21 cellular contexts compared by ENCODE assay signal in genomic region chr9:70567511-70567910, GRCh38.
A peak's percentile ranks its signal among the peaks of the same experiment; 100 is the strongest.
DNase-seq lines count a peak whose midpoint lies in the region; ATAC-seq and TF ChIP-seq lines count a peak whose summit lies in the region.
"Had no signal": no experiment of that assay in that cellular context is flagged by ENCODE, and none has a peak within 500 bp of the region (broad histone marks: within the 10 kb centered on the region; RNA-seq: fewer than 3 reads in every experiment).

No MANE protein-coding gene starts in this region.

- DNase-seq in SJSA1 (ENCODE audit: low read depth in 1 of 2, low spot score in 2 of 2) (peak in 1 of 2 experiments; percentile 14), fibroblast of villous mesenchyme (ENCODE audit: low read depth) (peak; percentile 93), sciatic nerve (ENCODE audit: low spot score) (no peak), dedifferentiated amniotic fluid mesenchymal stem cell (ENCODE audit: extremely low spot score) (no peak), pons (ENCODE audit: low spot score) (no peak), COR-L47 (lab: John Stamatoyannopoulos, UW) (no peak)
- DNase-seq: CD4-positive, alpha-beta memory T cell; DND-41; GM23248; NCI-H1092; NCI-H1436; NCI-H187 treated with DMSO at 0.1 percent for 48 hours; NCI-H2107; PC-3; Right ventricle myocardium superior had no signal

- intact Hi-C loops in sciatic nerve (cut with DNase I), result no loop called here

- peaks cover 35% of the 10 kb centered on the region for H3K4me1 ChIP-seq in SJSA1 (replicated peaks)

- TF ChIP-seq CTCF in fibroblast of villous mesenchyme (IDR thresholded peaks at IDR 0.05; ENCODE audit: insufficient read depth, low read depth, low read length), result no peak

- H3K27ac ChIP-seq in SJSA1, result 0 out of 2 replicates have a peak overlapping the region, but pooled peaks have one; percentile 4
- H3K27ac ChIP-seq: BLaER1 treated with 17β-estradiol and CSF1 and Interleukin-3, amounts not matched to agents 10 nM and 100 nM; GM23248; HL-60 had no signal

- H3K4me3 ChIP-seq in SJSA1, result no peak overlapping the region
- H3K4me3 ChIP-seq in fibroblast of villous mesenchyme (ENCODE audit: low read depth, low read length), result no peak overlapping the region
- H3K4me3 ChIP-seq: BLaER1 treated with 17β-estradiol and CSF1 and Interleukin-3, amounts not matched to agents 10 nM and 100 nM; GM23248; HAP-1; K562 had no signal

- no peaks in the 10 kb centered on the region for H3K27me3 ChIP-seq in SJSA1 (replicated peaks)
- H3K27me3 ChIP-seq: BLaER1 treated with 17β-estradiol and CSF1 and Interleukin-3, amounts not matched to agents 10 nM and 100 nM had no signal

- peak; percentile 31 for ATAC-seq in sciatic nerve
- ATAC-seq in HG03045 (IDR thresholded peaks at IDR 0.05; ENCODE audit: unreplicated experiment), result no peak
- ATAC-seq: HepG2, K562, PC-3 had no signal

- no peaks in the 10 kb centered on the region for H3K36me3 ChIP-seq in SJSA1
- H3K36me3 ChIP-seq: BLaER1 treated with 17β-estradiol and CSF1 and Interleukin-3, amounts not matched to agents 10 nM and 100 nM; HAP-1 had no signal

- no peaks in the 10 kb centered on the region for H3K9me3 ChIP-seq in SJSA1 (replicated peaks)
- H3K9me3 ChIP-seq: BLaER1 treated with 17β-estradiol and CSF1 and Interleukin-3, amounts not matched to agents 10 nM and 100 nM; HAP-1 had no signal
